Comparison of ENCODE assay signal across 12 cellular contexts in genomic region chr6:44342052-44342451, GRCh38. TPM values are rescaled to one million over a fixed set of nuclear protein-coding genes. Genes with fewer than 3 reads are reported as not detected.
A peak's percentile ranks its signal among the peaks of the same experiment; 100 is the strongest.
DNase-seq lines count a peak whose midpoint lies in the region; ATAC-seq and TF ChIP-seq lines count a peak whose summit lies in the region.
"Had no signal": no experiment of that assay in that cellular context is flagged by ENCODE, and none has a peak within 500 bp of the region (broad histone marks: within the 10 kb centered on the region; RNA-seq: fewer than 3 reads in every experiment).

No MANE protein-coding gene starts in this region.

- BruUV-seq in IMR-90 (replicated peaks; lab: Mats Ljungman, UMichigan), result no TSS peak

- no peak overlapping the region for H3K4me2 ChIP-seq in IMR-90 (ENCODE audit: low read depth, low read length)

- H3K9ac ChIP-seq in IMR-90 (ENCODE audit: low read depth, low read length), result no peak overlapping the region

- H3K4ac ChIP-seq in IMR-90 (ENCODE audit: low read depth, low read length), result no peak overlapping the region

- POLR2A ChIA-PET in IMR-90 (lab: Charles Lee; ENCODE audit: unreplicated experiment), result no interaction called here

- intact Hi-C loops in IMR-90 (cut with micrococcal nuclease), result no loop called here
- intact Hi-C loops in posterior cingulate gyrus (cut with DNase I), result no loop called here
- intact Hi-C loops in thyroid gland (cut with DNase I), result no loop called here

- TF ChIP-seq CTCF in IMR-90 (conservative IDR thresholded peaks at IDR 0.05; ENCODE audit: low read depth, low read length) (no peak), thyroid gland (IDR thresholded peaks at IDR 0.05) (no peak)

- no peak overlapping the region for H4K91ac ChIP-seq in IMR-90 (ENCODE audit: insufficient read depth, low read depth, low read length)

- H4K8ac ChIP-seq in IMR-90 (ENCODE audit: low read depth in 2 of 2, low read length in 2 of 2), result no peak overlapping the region

- H3K27me3 ChIP-seq in IMR-90 (ENCODE audit: control insufficient read depth, insufficient read depth, low read length) (peaks cover 51% of the 10 kb centered on the region), thyroid gland (no peaks in the 10 kb centered on the region)

- no peak overlapping the region for H2AK5ac ChIP-seq in IMR-90 (ENCODE audit: low read depth, low read length)

- no peak overlapping the region for H3K56ac ChIP-seq in IMR-90 (ENCODE audit: extremely low read depth, insufficient read depth, low read length)

- H3K9me3 ChIP-seq in IMR-90 (ENCODE audit: control insufficient read depth, insufficient read depth, low read length), result no peaks in the 10 kb centered on the region
- H3K9me3 ChIP-seq in thyroid gland, result no peaks in the 10 kb centered on the region

- no peak overlapping the region for H3K18ac ChIP-seq in IMR-90 (ENCODE audit: low read depth, low read length)

- H2AFZ ChIP-seq in IMR-90 (replicated peaks; ENCODE audit: low read length, poor library complexity), result no peak overlapping the region

- no peak overlapping the region for H3K27ac ChIP-seq in IMR-90 (ENCODE audit: insufficient read depth, low read length)
- H3K27ac ChIP-seq in thyroid gland, result no peak overlapping the region

- no peaks in the 10 kb centered on the region for H3K9me1 ChIP-seq in IMR-90 (ENCODE audit: insufficient read depth, low read length)

- H3K4me3 ChIP-seq in IMR-90 (ENCODE audit: insufficient read depth, low read depth, low read length) (no peak overlapping the region), thyroid gland (replicated peaks in 1 of 3) (no peak overlapping the region)
- H3K4me3 ChIP-seq: GM12878 had no signal

- no peak overlapping the region for H2BK5ac ChIP-seq in IMR-90 (ENCODE audit: low read depth, low read length, poor library complexity, severe bottlenecking)

- H4K20me1 ChIP-seq in IMR-90 (ENCODE audit: insufficient read depth, low read length), result no peaks in the 10 kb centered on the region

- H3K4me1 ChIP-seq in IMR-90 (ENCODE audit: control insufficient read depth, insufficient read depth, low read length), result no peaks in the 10 kb centered on the region
- peaks cover 0 to 5% of the 10 kb centered on the region in 2 donors for H3K4me1 ChIP-seq in thyroid gland

- DNase-seq in IMR-90, result no peak
- peak; percentile 68 to 75 for DNase-seq in NOMO-1 (lab: John Stamatoyannopoulos, UW; ENCODE audit: unreplicated experiment in 2 of 2)
- peak; percentile 21 to 49 for DNase-seq in erythroblast (lab: John Stamatoyannopoulos, UW)
- peak in 7 of 10 donors; percentile 30 to 88 (median 38) for DNase-seq in posterior cingulate gyrus
- no peak for DNase-seq in stimulated activated CD4-positive, alpha-beta T cell treated with anti-CD3 and anti-CD28 coated beads, Interleukin-4, amount 100 ng/mL, for 4 hours
- DNase-seq in thyroid gland, result no peak
- DNase-seq: activated CD8-positive, alpha-beta memory T cell treated with anti-CD3 and anti-CD28 coated beads, Interleukin-2, amount 50 U/mL, for 4 hours had no signal

- TF ChIP-seq POLR2A in IMR-90 (IDR thresholded peaks at IDR 0.05; ENCODE audit: low read depth, low read length), result no peak
- TF ChIP-seq POLR2A in erythroblast (IDR thresholded peaks at IDR 0.05; ENCODE audit: low read length), result no peak
- no peak for TF ChIP-seq POLR2A in thyroid gland (IDR thresholded peaks at IDR 0.05)

- no peak overlapping the region for H2BK120ac ChIP-seq in IMR-90 (ENCODE audit: low read depth, low read length)

- no peak overlapping the region for H2AK9ac ChIP-seq in IMR-90 (replicated peaks; ENCODE audit: low read depth, low read length, poor library complexity)

- H2BK15ac ChIP-seq in IMR-90 (ENCODE audit: low read depth, low read length), result no peak overlapping the region

- H3K14ac ChIP-seq in IMR-90 (replicated peaks; ENCODE audit: low read depth, low read length), result no peak overlapping the region

- no peak overlapping the region for H4K5ac ChIP-seq in IMR-90 (ENCODE audit: low read depth, low read length)

- H3K23ac ChIP-seq in IMR-90 (ENCODE audit: low read depth, low read length), result no peak overlapping the region

- H3K79me1 ChIP-seq in IMR-90 (ENCODE audit: low read depth in 1 of 2, low read length in 2 of 2), result no peaks in the 10 kb centered on the region

- dilution Hi-C loops in IMR-90 (cut with HindIII; ENCODE audit: low sequenced_read_pairs, unreplicated experiment), result no loop called here

- CTCF ChIA-PET in IMR-90 (lab: Yijun Ruan, JAX), result no interaction called here

- WGBS in IMR-90 (ENCODE audit: extremely low coverage in 2 of 2, insufficient read length in 1 of 2), 2 experiments, result 58% methylated on average over 2 of the region's 6 CpGs; no CpG with 5 or more reads in 1 of the 2 experiments
- 59 to 66% methylated on average over 6 of the region's 6 CpGs for WGBS in thyroid gland, 2 donors

- no peak for TF ChIP-seq RAD21 in IMR-90 (IDR thresholded peaks at IDR 0.05; ENCODE audit: low read length)

- in situ Hi-C loops in IMR-90 (cut with MboI; ENCODE audit: low sequenced_read_pairs), result no loop called here

- ATAC-seq in IMR-90 (ENCODE audit: low read depth) (no peak), GM18907 (IDR thresholded peaks at IDR 0.05; ENCODE audit: unreplicated experiment) (no peak), HG02588 (IDR thresholded peaks at IDR 0.05; ENCODE audit: unreplicated experiment) (no peak)
- ATAC-seq: GM12878 had no signal

- no peak overlapping the region for H2BK20ac ChIP-seq in IMR-90 (ENCODE audit: low read depth, low read length)

- H3K36me3 ChIP-seq in IMR-90 (ENCODE audit: control insufficient read depth, insufficient read depth, low read length), result no peaks in the 10 kb centered on the region
- H3K36me3 ChIP-seq in thyroid gland, result no peaks in the 10 kb centered on the region

TF ChIP-seq in IMR-90, 13 proteins besides CTCF, POLR2A, EP300 and RAD21:
- TF ChIP-seq FOS (IDR thresholded peaks at IDR 0.05; ENCODE audit: low read depth, low read length) (no peak), CEBPB (IDR thresholded peaks at IDR 0.05; ENCODE audit: low read depth, low read length) (0 out of 2 replicates have a peak, but pooled peaks have one; percentile 12), RCOR1 (IDR thresholded peaks at IDR 0.05; ENCODE audit: insufficient replicate concordance, low read length) (no peak), MAFK (IDR thresholded peaks at IDR 0.05; ENCODE audit: low read depth, low read length) (no peak)

RNA-seq across cellular contexts. Expression of gene SPATS1, which starts 0.4 kb away (rescaled TPM):
- total RNA-seq in IMR-90 (2012; rRNA removed) (not detected in 2 replicates), thyroid gland (not detected)
- not detected in 2 replicates for polyA plus RNA-seq in IMR-90 (2012; rRNA removed)
- not detected in 2 replicates for polyA plus RNA-seq in IMR-90 (2012; cell fraction: cytosol; rRNA removed)
- polyA plus RNA-seq in IMR-90 (2012; cell fraction: nucleus; rRNA removed; ENCODE audit: low replicate concordance), result not detected in 2 replicates
- total RNA-seq: aorta; GM12878; T-helper 2 cell treated with Interferon-gamma antibody and Interleukin-4, amounts not matched to agents 100 ng/mL and 5 ng/mL, for 36 hours had no signal
- polyA plus RNA-seq: aorta had no signal

RNA-seq across cellular contexts. Expression of gene AARS2, which starts 28.9 kb away (rescaled TPM):
- 10.4 and 10.8 TPM in 2 replicates for total RNA-seq in IMR-90 (2012; rRNA removed)
- polyA plus RNA-seq in IMR-90 (2012; rRNA removed), result 9.1 and 10.3 TPM in 2 replicates
- 8.0 and 8.9 TPM in 2 replicates for polyA plus RNA-seq in IMR-90 (2012; cell fraction: cytosol; rRNA removed)
- 15.6 and 29.8 TPM in 2 replicates for polyA plus RNA-seq in IMR-90 (2012; cell fraction: nucleus; rRNA removed; ENCODE audit: low replicate concordance)
- total RNA-seq in thyroid gland, result 10 to 100 TPM in 3 of 4 donors, 1 to 10 TPM in 1; 9.7 to 18.0 (median 14.2) TPM

RNA-seq across cellular contexts. Expression of gene CDC5L, which starts 45.5 kb away (rescaled TPM):
- total RNA-seq in IMR-90 (2012; rRNA removed) (17.7 and 29.7 TPM in 2 replicates), thyroid gland (10 to 100 TPM; 17.8 to 24.7 (median 20.8) TPM)
- polyA plus RNA-seq in IMR-90 (2012; rRNA removed), result 8.9 and 9.9 TPM in 2 replicates
- 1.4 and 2.0 TPM in 2 replicates for polyA plus RNA-seq in IMR-90 (2012; cell fraction: cytosol; rRNA removed)
- 0.79 and 4.7 TPM in 2 replicates for polyA plus RNA-seq in IMR-90 (2012; cell fraction: nucleus; rRNA removed; ENCODE audit: low replicate concordance)

Comparison
In these comparisons a context has a peak if more than half of its experiments do, and no peak if none do; other contexts are left out.
1. DNase-seq: peak in NOMO-1 (2 of 2), erythroblast (2 of 2) and posterior cingulate gyrus (7 of 10); none in IMR-90 (single experiment), stimulated activated CD4-positive, alpha-beta T cell treated with anti-CD3 and anti-CD28 coated beads, Interleukin-4, amount 100 ng/mL, for 4 hours (0 of 2) and thyroid gland (0 of 2).